11 cellular contexts compared by ENCODE assay signal in the genomic region with DNA sequence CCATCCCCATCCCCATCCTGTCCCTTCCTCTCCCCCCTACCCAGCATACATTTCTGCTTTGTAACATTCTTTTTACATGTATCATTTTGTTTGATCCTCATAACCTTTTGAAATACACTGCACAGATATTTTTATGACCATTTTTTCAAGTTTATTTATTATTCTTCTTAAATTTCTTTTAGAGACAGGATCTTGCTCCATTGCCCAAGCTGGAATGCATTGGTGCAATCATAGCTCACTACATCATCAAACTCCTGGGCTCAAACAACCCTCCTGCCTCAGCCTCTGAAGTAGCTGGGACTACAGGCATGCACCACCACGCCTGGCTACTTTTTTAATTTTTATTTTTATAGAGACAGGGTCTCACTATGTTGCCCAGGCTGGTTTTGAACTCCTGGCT.
A peak's percentile ranks its signal among the peaks of the same experiment; 100 is the strongest.
DNase-seq lines count a peak whose midpoint lies in the region; ATAC-seq and TF ChIP-seq lines count a peak whose summit lies in the region.
"Had no signal": no experiment of that assay in that cellular context is flagged by ENCODE, and none has a peak within 500 bp of the region (broad histone marks: within the 10 kb centered on the region; RNA-seq: fewer than 3 reads in every experiment).

No MANE protein-coding gene starts in this region.

- peak overlapping the region in 3 of 4 donors; percentile 76 to 93 (median 91) for H3K27ac ChIP-seq in Peyer's patch
- H3K27ac ChIP-seq in epithelial cell of prostate: peak overlapping the region; percentile 93
- H3K27ac ChIP-seq in muscle layer of duodenum (ENCODE audit: low read length): peak overlapping the region; percentile 98
- H3K27ac ChIP-seq in tibial nerve: peak overlapping the region in 3 of 4 donors; percentile 89 to 95 (median 89)

- H3K36me3 ChIP-seq in Peyer's patch (no peaks in the 10 kb centered on the region), muscle layer of duodenum (ENCODE audit: control insufficient read depth in 1 of 2, insufficient read depth in 2 of 2, low read length in 2 of 2) (no peaks in the 10 kb centered on the region), tibial nerve (no peaks in the 10 kb centered on the region)
- H3K36me3 ChIP-seq: MG63 had no signal

- H3K27me3 ChIP-seq in Peyer's patch: no peaks in the 10 kb centered on the region
- no peaks in the 10 kb centered on the region for H3K27me3 ChIP-seq in muscle layer of duodenum (ENCODE audit: low read depth, low read length)
- H3K27me3 ChIP-seq in tibial nerve: no peaks in the 10 kb centered on the region
- H3K27me3 ChIP-seq: MG63 had no signal

- TF ChIP-seq POLR2A in Peyer's patch (IDR thresholded peaks at IDR 0.05) (no peak), tibial nerve (IDR thresholded peaks at IDR 0.05) (no peak)

- no peak overlapping the region for H3K4me3 ChIP-seq in Peyer's patch
- H3K4me3 ChIP-seq in muscle layer of duodenum (ENCODE audit: low read depth in 1 of 2, low read length in 2 of 2): peak overlapping the region; percentile 66 to 92
- peak overlapping the region in 1 of 4 donors; percentile 64 for H3K4me3 ChIP-seq in tibial nerve

- ATAC-seq in HG02763 (IDR thresholded peaks at IDR 0.05; ENCODE audit: unreplicated experiment) (no peak), GM19324 (IDR thresholded peaks at IDR 0.05; ENCODE audit: low FRiP score, unreplicated experiment) (no peak)

- H3K9me3 ChIP-seq in Peyer's patch (no peaks in the 10 kb centered on the region), muscle layer of duodenum (ENCODE audit: control insufficient read depth in 1 of 2, low read length in 2 of 2) (no peaks in the 10 kb centered on the region), tibial nerve (no peaks in the 10 kb centered on the region)
- H3K9me3 ChIP-seq: MG63 had no signal

- TF ChIP-seq EP300 in tibial nerve (IDR thresholded peaks at IDR 0.05): no peak

- 85 to 95% methylated on average over 1 of the region's 1 CpG for WGBS in tibial nerve, 2 donors

- peaks cover 0 to 47% (median 4%) of the 10 kb centered on the region in 4 donors for H3K4me1 ChIP-seq in Peyer's patch
- H3K4me1 ChIP-seq in muscle layer of duodenum (ENCODE audit: control insufficient read depth in 1 of 2, insufficient read depth in 2 of 2, low read length in 2 of 2): peaks cover 24 to 41% of the 10 kb centered on the region in 2 donors
- H3K4me1 ChIP-seq in tibial nerve: peaks cover 0 to 66% (median 41%) of the 10 kb centered on the region in 4 donors

- DNase-seq in Peyer's patch (no peak), epithelial cell of prostate (ENCODE audit: low read depth, low spot score) (no peak), tibial nerve (ENCODE audit: low spot score in 2 of 2) (no peak), iPS-NIHi7 (ENCODE audit: extremely low spot score) (no peak), NCI-H2171 treated with DMSO at 0.1 percent for 48 hours (lab: John Stamatoyannopoulos, UW) (no peak)
- DNase-seq: MG63; NCI-H510A; stimulated activated CD8-positive, alpha-beta memory T cell treated with anti-CD3 and anti-CD28 coated beads, Interleukin-4, amount 100 ng/mL, for 48 hours had no signal

- no peak for TF ChIP-seq CTCF in Peyer's patch (IDR thresholded peaks at IDR 0.05)
- TF ChIP-seq CTCF in tibial nerve (IDR thresholded peaks at IDR 0.05): no peak

Comparison
In these comparisons a context has a peak if more than half of its experiments do, and no peak if none do; other contexts are left out.
1. H3K4me3 ChIP-seq: peak in muscle layer of duodenum (2 of 2); none in Peyer's patch (0 of 4).
2. Peak in every context shown above with its lines, with median percentiles within 50 percentile points of each other: H3K27ac ChIP-seq.